ENCODE assay signal across 1 cellular context in the genomic region with DNA sequence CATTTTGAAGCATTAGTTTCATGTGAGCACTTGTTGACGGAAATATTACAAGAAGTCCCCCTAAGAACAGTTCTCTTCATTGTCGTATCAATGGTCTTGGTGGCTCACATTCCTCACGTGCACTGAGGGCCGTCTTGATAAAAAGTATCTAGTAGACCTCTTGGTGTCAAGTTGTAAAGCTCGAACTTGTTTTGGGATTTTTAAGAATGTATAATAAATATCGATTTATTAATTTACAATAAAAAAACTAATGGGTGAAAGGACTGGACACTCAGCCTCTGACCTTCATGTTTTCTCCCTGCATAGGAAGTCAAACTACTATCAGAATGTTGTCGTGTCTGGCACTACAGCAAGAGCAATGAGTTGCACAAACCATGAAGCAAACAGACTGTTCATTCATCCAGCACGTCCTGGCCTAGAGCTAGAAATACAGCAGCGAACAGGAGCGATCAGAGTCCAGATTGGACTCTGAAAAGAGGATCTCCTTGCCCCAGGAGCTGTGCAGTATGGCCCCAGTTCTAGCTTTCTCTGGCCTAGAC.
A peak's percentile ranks its signal among the peaks of the same experiment; 100 is the strongest.
TF ChIP-seq lines count a peak whose summit lies in the region.

No MANE protein-coding gene starts in this region.

TF ChIP-seq in HepG2, 621 proteins besides CTCF, POLR2A, EP300 and RAD21 (continued from another document and continues in another):
- TF ChIP-seq, protein P1, sequence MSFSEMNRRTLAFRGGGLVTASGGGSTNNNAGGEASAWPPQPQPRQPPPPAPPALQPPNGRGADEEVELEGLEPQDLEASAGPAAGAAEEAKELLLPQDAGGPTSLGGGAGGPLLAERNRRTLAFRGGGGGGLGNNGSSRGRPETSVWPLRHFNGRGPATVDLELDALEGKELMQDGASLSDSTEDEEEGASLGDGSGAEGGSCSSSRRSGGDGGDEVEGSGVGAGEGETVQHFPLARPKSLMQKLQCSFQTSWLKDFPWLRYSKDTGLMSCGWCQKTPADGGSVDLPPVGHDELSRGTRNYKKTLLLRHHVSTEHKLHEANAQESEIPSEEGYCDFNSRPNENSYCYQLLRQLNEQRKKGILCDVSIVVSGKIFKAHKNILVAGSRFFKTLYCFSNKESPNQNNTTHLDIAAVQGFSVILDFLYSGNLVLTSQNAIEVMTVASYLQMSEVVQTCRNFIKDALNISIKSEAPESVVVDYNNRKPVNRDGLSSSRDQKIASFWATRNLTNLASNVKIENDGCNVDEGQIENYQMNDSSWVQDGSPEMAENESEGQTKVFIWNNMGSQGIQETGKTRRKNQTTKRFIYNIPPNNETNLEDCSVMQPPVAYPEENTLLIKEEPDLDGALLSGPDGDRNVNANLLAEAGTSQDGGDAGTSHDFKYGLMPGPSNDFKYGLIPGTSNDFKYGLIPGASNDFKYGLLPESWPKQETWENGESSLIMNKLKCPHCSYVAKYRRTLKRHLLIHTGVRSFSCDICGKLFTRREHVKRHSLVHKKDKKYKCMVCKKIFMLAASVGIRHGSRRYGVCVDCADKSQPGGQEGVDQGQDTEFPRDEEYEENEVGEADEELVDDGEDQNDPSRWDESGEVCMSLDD (CRISPR knock-in tag; IDR thresholded peaks at IDR 0.05; ENCODE audit: borderline replicate concordance): no peak
- TF ChIP-seq, protein P2, sequence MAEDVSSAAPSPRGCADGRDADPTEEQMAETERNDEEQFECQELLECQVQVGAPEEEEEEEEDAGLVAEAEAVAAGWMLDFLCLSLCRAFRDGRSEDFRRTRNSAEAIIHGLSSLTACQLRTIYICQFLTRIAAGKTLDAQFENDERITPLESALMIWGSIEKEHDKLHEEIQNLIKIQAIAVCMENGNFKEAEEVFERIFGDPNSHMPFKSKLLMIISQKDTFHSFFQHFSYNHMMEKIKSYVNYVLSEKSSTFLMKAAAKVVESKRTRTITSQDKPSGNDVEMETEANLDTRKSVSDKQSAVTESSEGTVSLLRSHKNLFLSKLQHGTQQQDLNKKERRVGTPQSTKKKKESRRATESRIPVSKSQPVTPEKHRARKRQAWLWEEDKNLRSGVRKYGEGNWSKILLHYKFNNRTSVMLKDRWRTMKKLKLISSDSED (CRISPR knock-in tag; IDR thresholded peaks at IDR 0.05): no peak
- TF ChIP-seq ZNF441 (CRISPR knock-in tag; IDR thresholded peaks at IDR 0.05; ENCODE audit: borderline replicate concordance) (no peak), ZNF790 (CRISPR knock-in tag; IDR thresholded peaks at IDR 0.05; ENCODE audit: borderline replicate concordance) (no peak), MEIS2 (CRISPR knock-in tag; IDR thresholded peaks at IDR 0.05) (no peak), ZFP36L1 (CRISPR knock-in tag; IDR thresholded peaks at IDR 0.05) (no peak), ZNF570 (CRISPR knock-in tag; IDR thresholded peaks at IDR 0.05; ENCODE audit: borderline replicate concordance) (no peak), ZNF329 (CRISPR knock-in tag; IDR thresholded peaks at IDR 0.05; ENCODE audit: low read depth) (no peak), MBD4 (IDR thresholded peaks at IDR 0.05; ENCODE audit: borderline replicate concordance, low read length) (no peak), YEATS2 (CRISPR knock-in tag; IDR thresholded peaks at IDR 0.05; ENCODE audit: borderline replicate concordance) (no peak), TEAD3 (CRISPR knock-in tag; optimal IDR thresholded peaks at IDR 0.05; ENCODE audit: borderline replicate concordance) (peak; percentile 73), ZSCAN21 (CRISPR knock-in tag; IDR thresholded peaks at IDR 0.05; ENCODE audit: borderline replicate concordance) (no peak), EEA1 (CRISPR knock-in tag; IDR thresholded peaks at IDR 0.05; ENCODE audit: borderline replicate concordance) (no peak), KDM3A (CRISPR knock-in tag; IDR thresholded peaks at IDR 0.05; ENCODE audit: low read depth) (no peak), TBL1XR1 (IDR thresholded peaks at IDR 0.05; ENCODE audit: borderline replicate concordance, low read length, partially characterized antibody) (no peak), TARDBP (CRISPR knock-in tag; IDR thresholded peaks at IDR 0.05) (peak; percentile 64; the same call in 1 of the 2 replicates), TCF7L2 (IDR thresholded peaks at IDR 0.05; ENCODE audit: low read depth, low read length) (no peak), MEIS1 (CRISPR knock-in tag; IDR thresholded peaks at IDR 0.05; ENCODE audit: borderline replicate concordance) (no peak), SIX4 (CRISPR knock-in tag; IDR thresholded peaks at IDR 0.05) (no peak), ZNF354B (CRISPR knock-in tag; IDR thresholded peaks at IDR 0.05) (no peak), NBN (conservative IDR thresholded peaks at IDR 0.05) (no peak), MAFK (conservative IDR thresholded peaks at IDR 0.05 in 1 of 2, IDR thresholded peaks at IDR 0.05 in 1 of 2; ENCODE audit: low read length in 2 of 2) (no peak), KLF13 (CRISPR knock-in tag; IDR thresholded peaks at IDR 0.05) (no peak), ZKSCAN8 (CRISPR knock-in tag; IDR thresholded peaks at IDR 0.05; ENCODE audit: borderline replicate concordance) (peak; percentile 96), MXI1 (IDR thresholded peaks at IDR 0.05; ENCODE audit: borderline replicate concordance, low read depth, low read length) (peak; percentile 28; the same call in 1 of the 3 replicates)
- TF ChIP-seq, protein P3, sequence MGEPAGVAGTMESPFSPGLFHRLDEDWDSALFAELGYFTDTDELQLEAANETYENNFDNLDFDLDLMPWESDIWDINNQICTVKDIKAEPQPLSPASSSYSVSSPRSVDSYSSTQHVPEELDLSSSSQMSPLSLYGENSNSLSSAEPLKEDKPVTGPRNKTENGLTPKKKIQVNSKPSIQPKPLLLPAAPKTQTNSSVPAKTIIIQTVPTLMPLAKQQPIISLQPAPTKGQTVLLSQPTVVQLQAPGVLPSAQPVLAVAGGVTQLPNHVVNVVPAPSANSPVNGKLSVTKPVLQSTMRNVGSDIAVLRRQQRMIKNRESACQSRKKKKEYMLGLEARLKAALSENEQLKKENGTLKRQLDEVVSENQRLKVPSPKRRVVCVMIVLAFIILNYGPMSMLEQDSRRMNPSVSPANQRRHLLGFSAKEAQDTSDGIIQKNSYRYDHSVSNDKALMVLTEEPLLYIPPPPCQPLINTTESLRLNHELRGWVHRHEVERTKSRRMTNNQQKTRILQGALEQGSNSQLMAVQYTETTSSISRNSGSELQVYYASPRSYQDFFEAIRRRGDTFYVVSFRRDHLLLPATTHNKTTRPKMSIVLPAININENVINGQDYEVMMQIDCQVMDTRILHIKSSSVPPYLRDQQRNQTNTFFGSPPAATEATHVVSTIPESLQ (CRISPR knock-in tag; conservative IDR thresholded peaks at IDR 0.05): no peak
- TF ChIP-seq, protein P4, sequence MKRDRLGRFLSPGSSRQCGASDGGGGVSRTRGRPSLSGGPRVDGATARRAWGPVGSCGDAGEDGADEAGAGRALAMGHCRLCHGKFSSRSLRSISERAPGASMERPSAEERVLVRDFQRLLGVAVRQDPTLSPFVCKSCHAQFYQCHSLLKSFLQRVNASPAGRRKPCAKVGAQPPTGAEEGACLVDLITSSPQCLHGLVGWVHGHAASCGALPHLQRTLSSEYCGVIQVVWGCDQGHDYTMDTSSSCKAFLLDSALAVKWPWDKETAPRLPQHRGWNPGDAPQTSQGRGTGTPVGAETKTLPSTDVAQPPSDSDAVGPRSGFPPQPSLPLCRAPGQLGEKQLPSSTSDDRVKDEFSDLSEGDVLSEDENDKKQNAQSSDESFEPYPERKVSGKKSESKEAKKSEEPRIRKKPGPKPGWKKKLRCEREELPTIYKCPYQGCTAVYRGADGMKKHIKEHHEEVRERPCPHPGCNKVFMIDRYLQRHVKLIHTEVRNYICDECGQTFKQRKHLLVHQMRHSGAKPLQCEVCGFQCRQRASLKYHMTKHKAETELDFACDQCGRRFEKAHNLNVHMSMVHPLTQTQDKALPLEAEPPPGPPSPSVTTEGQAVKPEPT (CRISPR knock-in tag; IDR thresholded peaks at IDR 0.05; ENCODE audit: low read depth): no peak
- TF ChIP-seq, protein P5, sequence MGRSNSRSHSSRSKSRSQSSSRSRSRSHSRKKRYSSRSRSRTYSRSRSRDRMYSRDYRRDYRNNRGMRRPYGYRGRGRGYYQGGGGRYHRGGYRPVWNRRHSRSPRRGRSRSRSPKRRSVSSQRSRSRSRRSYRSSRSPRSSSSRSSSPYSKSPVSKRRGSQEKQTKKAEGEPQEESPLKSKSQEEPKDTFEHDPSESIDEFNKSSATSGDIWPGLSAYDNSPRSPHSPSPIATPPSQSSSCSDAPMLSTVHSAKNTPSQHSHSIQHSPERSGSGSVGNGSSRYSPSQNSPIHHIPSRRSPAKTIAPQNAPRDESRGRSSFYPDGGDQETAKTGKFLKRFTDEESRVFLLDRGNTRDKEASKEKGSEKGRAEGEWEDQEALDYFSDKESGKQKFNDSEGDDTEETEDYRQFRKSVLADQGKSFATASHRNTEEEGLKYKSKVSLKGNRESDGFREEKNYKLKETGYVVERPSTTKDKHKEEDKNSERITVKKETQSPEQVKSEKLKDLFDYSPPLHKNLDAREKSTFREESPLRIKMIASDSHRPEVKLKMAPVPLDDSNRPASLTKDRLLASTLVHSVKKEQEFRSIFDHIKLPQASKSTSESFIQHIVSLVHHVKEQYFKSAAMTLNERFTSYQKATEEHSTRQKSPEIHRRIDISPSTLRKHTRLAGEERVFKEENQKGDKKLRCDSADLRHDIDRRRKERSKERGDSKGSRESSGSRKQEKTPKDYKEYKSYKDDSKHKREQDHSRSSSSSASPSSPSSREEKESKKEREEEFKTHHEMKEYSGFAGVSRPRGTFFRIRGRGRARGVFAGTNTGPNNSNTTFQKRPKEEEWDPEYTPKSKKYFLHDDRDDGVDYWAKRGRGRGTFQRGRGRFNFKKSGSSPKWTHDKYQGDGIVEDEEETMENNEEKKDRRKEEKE (IDR thresholded peaks at IDR 0.05): no peak
- TF ChIP-seq, protein P6, sequence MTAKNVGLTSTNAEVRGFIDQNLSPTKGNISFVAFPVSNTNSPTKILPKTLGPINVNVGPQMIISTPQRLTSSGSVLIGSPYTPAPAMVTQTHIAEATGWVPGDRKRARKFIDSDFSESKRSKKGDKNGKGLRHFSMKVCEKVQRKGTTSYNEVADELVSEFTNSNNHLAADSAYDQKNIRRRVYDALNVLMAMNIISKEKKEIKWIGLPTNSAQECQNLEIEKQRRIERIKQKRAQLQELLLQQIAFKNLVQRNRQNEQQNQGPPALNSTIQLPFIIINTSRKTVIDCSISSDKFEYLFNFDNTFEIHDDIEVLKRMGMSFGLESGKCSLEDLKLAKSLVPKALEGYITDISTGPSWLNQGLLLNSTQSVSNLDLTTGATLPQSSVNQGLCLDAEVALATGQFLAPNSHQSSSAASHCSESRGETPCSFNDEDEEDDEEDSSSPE (CRISPR knock-in tag; IDR thresholded peaks at IDR 0.05): no peak
- TF ChIP-seq, protein P7, sequence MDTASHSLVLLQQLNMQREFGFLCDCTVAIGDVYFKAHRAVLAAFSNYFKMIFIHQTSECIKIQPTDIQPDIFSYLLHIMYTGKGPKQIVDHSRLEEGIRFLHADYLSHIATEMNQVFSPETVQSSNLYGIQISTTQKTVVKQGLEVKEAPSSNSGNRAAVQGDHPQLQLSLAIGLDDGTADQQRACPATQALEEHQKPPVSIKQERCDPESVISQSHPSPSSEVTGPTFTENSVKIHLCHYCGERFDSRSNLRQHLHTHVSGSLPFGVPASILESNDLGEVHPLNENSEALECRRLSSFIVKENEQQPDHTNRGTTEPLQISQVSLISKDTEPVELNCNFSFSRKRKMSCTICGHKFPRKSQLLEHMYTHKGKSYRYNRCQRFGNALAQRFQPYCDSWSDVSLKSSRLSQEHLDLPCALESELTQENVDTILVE (CRISPR knock-in tag; IDR thresholded peaks at IDR 0.05): no peak
- TF ChIP-seq, protein P8, sequence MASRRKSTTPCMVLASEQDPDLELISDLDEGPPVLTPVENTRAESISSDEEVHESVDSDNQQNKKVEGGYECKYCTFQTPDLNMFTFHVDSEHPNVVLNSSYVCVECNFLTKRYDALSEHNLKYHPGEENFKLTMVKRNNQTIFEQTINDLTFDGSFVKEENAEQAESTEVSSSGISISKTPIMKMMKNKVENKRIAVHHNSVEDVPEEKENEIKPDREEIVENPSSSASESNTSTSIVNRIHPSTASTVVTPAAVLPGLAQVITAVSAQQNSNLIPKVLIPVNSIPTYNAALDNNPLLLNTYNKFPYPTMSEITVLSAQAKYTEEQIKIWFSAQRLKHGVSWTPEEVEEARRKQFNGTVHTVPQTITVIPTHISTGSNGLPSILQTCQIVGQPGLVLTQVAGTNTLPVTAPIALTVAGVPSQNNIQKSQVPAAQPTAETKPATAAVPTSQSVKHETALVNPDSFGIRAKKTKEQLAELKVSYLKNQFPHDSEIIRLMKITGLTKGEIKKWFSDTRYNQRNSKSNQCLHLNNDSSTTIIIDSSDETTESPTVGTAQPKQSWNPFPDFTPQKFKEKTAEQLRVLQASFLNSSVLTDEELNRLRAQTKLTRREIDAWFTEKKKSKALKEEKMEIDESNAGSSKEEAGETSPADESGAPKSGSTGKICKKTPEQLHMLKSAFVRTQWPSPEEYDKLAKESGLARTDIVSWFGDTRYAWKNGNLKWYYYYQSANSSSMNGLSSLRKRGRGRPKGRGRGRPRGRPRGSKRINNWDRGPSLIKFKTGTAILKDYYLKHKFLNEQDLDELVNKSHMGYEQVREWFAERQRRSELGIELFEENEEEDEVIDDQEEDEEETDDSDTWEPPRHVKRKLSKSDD (CRISPR knock-in tag; IDR thresholded peaks at IDR 0.05; ENCODE audit: low read depth): no peak
- TF ChIP-seq, protein P9, sequence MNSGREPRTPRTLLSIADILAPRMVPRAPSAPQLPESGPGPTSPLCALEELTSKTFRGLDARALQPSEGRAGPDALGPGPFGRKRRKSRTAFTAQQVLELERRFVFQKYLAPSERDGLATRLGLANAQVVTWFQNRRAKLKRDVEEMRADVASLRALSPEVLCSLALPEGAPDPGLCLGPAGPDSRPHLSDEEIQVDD (CRISPR knock-in tag; IDR thresholded peaks at IDR 0.05; ENCODE audit: borderline replicate concordance): no peak
- TF ChIP-seq, protein P10, sequence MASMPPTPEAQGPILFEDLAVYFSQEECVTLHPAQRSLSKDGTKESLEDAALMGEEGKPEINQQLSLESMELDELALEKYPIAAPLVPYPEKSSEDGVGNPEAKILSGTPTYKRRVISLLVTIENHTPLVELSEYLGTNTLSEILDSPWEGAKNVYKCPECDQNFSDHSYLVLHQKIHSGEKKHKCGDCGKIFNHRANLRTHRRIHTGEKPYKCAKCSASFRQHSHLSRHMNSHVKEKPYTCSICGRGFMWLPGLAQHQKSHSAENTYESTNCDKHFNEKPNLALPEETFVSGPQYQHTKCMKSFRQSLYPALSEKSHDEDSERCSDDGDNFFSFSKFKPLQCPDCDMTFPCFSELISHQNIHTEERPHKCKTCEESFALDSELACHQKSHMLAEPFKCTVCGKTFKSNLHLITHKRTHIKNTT (CRISPR knock-in tag; IDR thresholded peaks at IDR 0.05): no peak
